ENCODE assay signal across 26 cellular contexts in the genomic region with DNA sequence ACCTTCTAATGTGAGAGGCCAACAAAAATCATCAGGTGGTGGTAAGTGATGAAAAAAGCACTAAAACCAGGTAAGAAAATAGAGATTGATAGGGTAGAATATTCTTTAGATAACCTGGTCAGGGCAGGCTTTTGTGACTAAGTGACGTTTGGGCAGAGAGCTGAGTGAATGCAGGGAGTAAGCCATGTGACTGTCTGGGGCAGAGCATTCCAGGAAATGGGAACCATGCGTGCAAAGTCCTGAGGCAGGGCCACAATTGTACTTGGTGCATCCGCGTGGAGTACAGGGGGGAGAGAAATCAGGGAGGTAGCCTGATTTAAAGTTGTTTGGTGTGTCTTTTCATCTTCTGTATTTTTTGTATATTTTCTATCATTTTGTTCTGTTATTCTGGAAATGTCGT.
"Had no signal": no experiment of that assay in that cellular context is flagged by ENCODE, and none has a peak within 500 bp of the region (broad histone marks: within the 10 kb centered on the region; RNA-seq: fewer than 3 reads in every experiment).

No MANE protein-coding gene starts in this region.

- H3K27ac Mint-ChIP-seq: activated B cell treated with CpG ODN at 0.5 μM for 24 hours; activated CD4-positive, alpha-beta memory T cell treated with anti-CD3 and anti-CD28 coated beads for 36 hours; activated naive CD8-positive, alpha-beta T cell; activated T-helper 1 cell treated with anti-CD3 and anti-CD28 coated beads, Interleukin-12 subunit alpha, Interleukin-12 subunit beta, Interleukin-2, Interleukin-4 antibody, amounts not matched to agents 30 ng/mL and 10 ng/mL and 1 ng/mL, durations not matched to agents 14 hours and 24 hours and 36 hours; endodermal cell; neural progenitor cell; stimulated activated memory B cell treated with anti-CD40 and anti-IgM and Interleukin-4, amounts not matched to agents 10 μg/mL and 1 μg/mL and 100 μg/mL, for 72 hours had no signal

- H3K27ac ChIP-seq: cardiac muscle cell, epithelial cell of prostate, left ventricle myocardium inferior, neural progenitor cell, ovary, spleen, thoracic aorta, upper lobe of right lung had no signal

- H3K4me1 Mint-ChIP-seq: neural progenitor cell had no signal

- H3K9me3 Mint-ChIP-seq: activated B cell treated with CpG ODN at 0.5 μM for 24 hours; activated CD4-positive, alpha-beta memory T cell treated with anti-CD3 and anti-CD28 coated beads for 36 hours; activated T-helper 1 cell treated with anti-CD3 and anti-CD28 coated beads, Interleukin-12 subunit alpha, Interleukin-12 subunit beta, Interleukin-2, Interleukin-4 antibody, amounts not matched to agents 30 ng/mL and 10 ng/mL and 1 ng/mL, durations not matched to agents 14 hours and 24 hours and 36 hours; endodermal cell; neural progenitor cell; stimulated activated memory B cell treated with anti-CD40 and anti-IgM and Interleukin-4, amounts not matched to agents 10 μg/mL and 1 μg/mL and 100 μg/mL, for 72 hours had no signal

- H3K36me3 Mint-ChIP-seq: activated CD4-positive, alpha-beta memory T cell treated with anti-CD3 and anti-CD28 coated beads for 36 hours; activated naive CD8-positive, alpha-beta T cell; neural progenitor cell had no signal

- H3K27me3 ChIP-seq: cardiac muscle cell, neural progenitor cell, ovary, upper lobe of right lung had no signal

- H3K4me3 ChIP-seq: cardiac muscle cell, left ventricle myocardium inferior, neural progenitor cell, ovary, spleen, thoracic aorta, upper lobe of right lung had no signal

- ATAC-seq: sciatic nerve; stimulated activated memory B cell treated with anti-CD40 and anti-IgM and Interleukin-4, amounts not matched to agents 10 μg/mL and 1 μg/mL and 100 μg/mL, for 72 hours; upper lobe of right lung had no signal

- DNase-seq: activated B cell treated with CpG ODN at 0.5 μM for 24 hours; activated CD4-positive, alpha-beta memory T cell treated with anti-CD3 and anti-CD28 coated beads for 36 hours; activated CD4-positive, alpha-beta T cell treated with anti-CD3 and anti-CD28 coated beads for 4 hours; activated T-cell treated with anti-CD3 and anti-CD28 coated beads for 4 hours; endodermal cell; foreskin melanocyte; glutamatergic neuron; hypothalamus; kidney; left ventricle myocardium inferior; mammary epithelial cell; midbrain; ovary; spleen; stimulated activated CD4-positive, alpha-beta T cell treated with anti-CD3 and anti-CD28 coated beads, Interleukin-4, amount 100 ng/mL, for 4 hours; T-helper 1 cell; T-helper 9 cell; upper lobe of right lung had no signal

- H3K4me1 ChIP-seq: left ventricle myocardium inferior, neural progenitor cell, upper lobe of right lung had no signal

- H3K4me3 Mint-ChIP-seq: activated B cell treated with CpG ODN at 0.5 μM for 24 hours; activated CD4-positive, alpha-beta memory T cell treated with anti-CD3 and anti-CD28 coated beads for 36 hours; activated naive CD8-positive, alpha-beta T cell; activated T-helper 1 cell treated with anti-CD3 and anti-CD28 coated beads, Interleukin-12 subunit alpha, Interleukin-12 subunit beta, Interleukin-2, Interleukin-4 antibody, amounts not matched to agents 30 ng/mL and 10 ng/mL and 1 ng/mL, durations not matched to agents 14 hours and 24 hours and 36 hours; endodermal cell; neural progenitor cell; stimulated activated memory B cell treated with anti-CD40 and anti-IgM and Interleukin-4, amounts not matched to agents 10 μg/mL and 1 μg/mL and 100 μg/mL, for 72 hours had no signal

- H3K9me3 ChIP-seq: left ventricle myocardium inferior, ovary, spleen, thoracic aorta, upper lobe of right lung had no signal

- H3K36me3 ChIP-seq: cardiac muscle cell, left ventricle myocardium inferior, neural progenitor cell, ovary, spleen, thoracic aorta, upper lobe of right lung had no signal
